In the genomic region with DNA sequence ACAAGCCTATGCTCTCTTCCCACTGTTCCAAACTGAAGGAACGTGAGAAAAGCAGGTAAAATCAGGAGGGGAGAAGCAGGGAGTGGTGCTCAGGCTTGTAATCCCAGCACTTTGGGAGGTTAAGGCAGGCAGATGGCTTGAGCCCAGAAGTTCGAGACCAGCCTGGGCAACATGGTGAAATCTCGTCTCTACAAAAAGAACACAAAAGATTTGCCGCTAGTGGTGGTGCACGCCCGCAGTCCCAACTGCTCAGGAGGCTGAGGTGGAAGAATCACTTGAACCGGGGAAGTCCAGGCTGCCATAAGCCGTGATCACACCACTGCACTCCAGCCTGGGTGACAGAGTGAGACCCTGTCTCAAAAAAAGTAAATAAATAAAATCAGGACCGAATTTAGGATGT, we compare ENCODE assay signal across 10 cellular contexts. TPM values are rescaled to one million over a fixed set of nuclear protein-coding genes. Genes with fewer than 3 reads are reported as not detected.
DNase-seq lines count a peak whose midpoint lies in the region; ATAC-seq, FAIRE-seq and TF ChIP-seq lines count a peak whose summit lies in the region.
"Had no signal": no experiment of that assay in that cellular context is flagged by ENCODE, and none has a peak within 500 bp of the region (broad histone marks: within the 10 kb centered on the region; RNA-seq: fewer than 3 reads in every experiment).

No MANE protein-coding gene starts in this region.

- TF ChIP-seq POLR2A in endothelial cell of umbilical vein (IDR thresholded peaks at IDR 0.05; ENCODE audit: low read depth, low read length), result no peak

- no TSS peak for BruUV-seq in endothelial cell of umbilical vein (replicated peaks; lab: Mats Ljungman, UMichigan)

- H3K9me3 ChIP-seq in H9 (ENCODE audit: control insufficient read depth, low read depth, low read length), result no peaks in the 10 kb centered on the region
- no peaks in the 10 kb centered on the region for H3K9me3 ChIP-seq in SK-N-MC (ENCODE audit: low read depth, low read length)
- no peaks in the 10 kb centered on the region for H3K9me3 ChIP-seq in endothelial cell of umbilical vein (replicated peaks; ENCODE audit: control insufficient read depth, insufficient read depth, low read length)
- H3K9me3 ChIP-seq in skeletal muscle satellite cell (replicated peaks; ENCODE audit: low read length), result no peaks in the 10 kb centered on the region

- H4K20me1 ChIP-seq in H9 (ENCODE audit: control insufficient read depth, insufficient read depth, insufficient read length), result no peaks in the 10 kb centered on the region
- no peaks in the 10 kb centered on the region for H4K20me1 ChIP-seq in endothelial cell of umbilical vein (replicated peaks; ENCODE audit: control insufficient read depth, extremely low read depth, insufficient read depth, low read length)

- H3K79me2 ChIP-seq in H9 (ENCODE audit: insufficient read depth, low read length) (no peaks in the 10 kb centered on the region), endothelial cell of umbilical vein (ENCODE audit: control insufficient read depth, insufficient read depth, low read length) (peaks cover 13% of the 10 kb centered on the region)

- DNase-seq in H9 (no peak), SK-N-MC (ENCODE audit: low read depth, low spot score) (no peak), endothelial cell of umbilical vein (ENCODE audit: low read depth, low spot score) (no peak), NCI-H1694 (lab: John Stamatoyannopoulos, UW) (no peak), middle frontal gyrus (ENCODE audit: extremely low spot score, low spot score) (no peak), H7 (no peak)
- DNase-seq: activated CD4-positive, alpha-beta T cell treated with anti-CD3 and anti-CD28 coated beads for 4 hours; NCI-H524 treated with DMSO at 0.1 percent for 48 hours had no signal

- no peak overlapping the region for H3K18ac ChIP-seq in H9 (ENCODE audit: insufficient read length, low read depth, low read length)

- H2AK5ac ChIP-seq in H9 (ENCODE audit: insufficient read length, low read length), result no peak overlapping the region

- no peaks in the 10 kb centered on the region for H3K9me1 ChIP-seq in endothelial cell of umbilical vein (replicated peaks; ENCODE audit: control insufficient read depth, extremely low read depth, insufficient read depth, low read length)

- no peak overlapping the region for H3K4me2 ChIP-seq in H9 (ENCODE audit: insufficient read depth, insufficient read length, low read length)
- peak overlapping the region; percentile 93 for H3K4me2 ChIP-seq in endothelial cell of umbilical vein (ENCODE audit: insufficient read depth, low read length)
- H3K4me2 ChIP-seq in skeletal muscle satellite cell (ENCODE audit: low read length), result peak overlapping the region; percentile 100

- dilution Hi-C loops in endothelial cell of umbilical vein (cut with MboI; ENCODE audit: extremely low pct_ligation_motif_present, low sequenced_read_pairs), result no loop called here

- H3K4me1 ChIP-seq in H9 (ENCODE audit: insufficient read depth, low read length) (no peaks in the 10 kb centered on the region), endothelial cell of umbilical vein (ENCODE audit: control insufficient read depth, extremely low read depth, insufficient read depth, low read length) (peaks cover 7% of the 10 kb centered on the region), skeletal muscle satellite cell (ENCODE audit: control insufficient read depth, insufficient read depth, low read length) (peaks cover 20% of the 10 kb centered on the region)

- CTCF ChIA-PET in endothelial cell of umbilical vein (lab: Charles Lee), result interaction anchor here (4.7 to 5.5 kb wide), 2 partner anchors 22 kb away, joined by 31 to 61 read pairs; a partner anchor contains a TSS

- no peak overlapping the region for H3K23ac ChIP-seq in H9 (ENCODE audit: insufficient read length, low read depth, low read length)

- no peak overlapping the region for H3K14ac ChIP-seq in H9 (ENCODE audit: insufficient read depth, low read length)

- POLR2A ChIA-PET in endothelial cell of umbilical vein (lab: Charles Lee), result interaction anchor here (2.2 kb wide), 1 partner anchor 15 kb away, joined by 6 read pairs; no protein-coding TSS in a partner anchor

- no CpG with 5 or more reads among the region's 9 CpGs for WGBS in H9 (ENCODE audit: extremely low coverage, insufficient read length, low lambda C conversion rate)

- no peak overlapping the region for H2AFZ ChIP-seq in H9 (ENCODE audit: low read length)
- peak overlapping the region; percentile 80 for H2AFZ ChIP-seq in endothelial cell of umbilical vein (ENCODE audit: low read depth, low read length)

- H3K79me1 ChIP-seq in H9 (ENCODE audit: insufficient read depth, low read depth, low read length, poor library complexity, severe bottlenecking), result no peaks in the 10 kb centered on the region

- FAIRE-seq in endothelial cell of umbilical vein (lab: Jason Lieb, UNC), result no peak

- H3K4me3 Mint-ChIP-seq in H9, result peak overlapping the region; percentile 76 to 87

- no peak overlapping the region for H2BK5ac ChIP-seq in H9 (ENCODE audit: insufficient read length, low read length)

- H3K27ac ChIP-seq in H9 (ENCODE audit: insufficient read length, low read depth, low read length) (no peak overlapping the region), SK-N-MC (no peak overlapping the region), endothelial cell of umbilical vein (ENCODE audit: insufficient read depth, low read depth, low read length) (no peak overlapping the region)

- no peak overlapping the region for H3K56ac ChIP-seq in H9 (ENCODE audit: insufficient read length, low read depth, low read length)

- ATAC-seq in GM18867 (IDR thresholded peaks at IDR 0.05; ENCODE audit: unreplicated experiment), result no peak

- H2BK12ac ChIP-seq in H9 (ENCODE audit: insufficient read length, low read depth, low read length), result no peak overlapping the region

- peaks cover 53% of the 10 kb centered on the region for H3K27me3 Mint-ChIP-seq in H9 (ENCODE audit: low read depth)

- peak overlapping the region; percentile 98 for H3K4me3 ChIP-seq in SK-N-MC
- no peak overlapping the region for H3K4me3 ChIP-seq in endothelial cell of umbilical vein (replicated peaks in 1 of 3; ENCODE audit: insufficient read depth in 1 of 3, low read depth in 1 of 3, low read length in 3 of 3)
- H3K4me3 ChIP-seq in skeletal muscle satellite cell (ENCODE audit: low read length), result no peak overlapping the region
- H3K4me3 ChIP-seq in H7 (ENCODE audit: insufficient read depth, low read depth, low read length), result no peak overlapping the region

- peaks cover 7 to 14% (median 11%) of the 10 kb centered on the region in 3 experiments; a peak in 6 of 7 replicates for H3K36me3 Mint-ChIP-seq in H9 (ENCODE audit: insufficient read depth in 1 of 3, low read depth in 3 of 3)

- no peak overlapping the region for H4K8ac ChIP-seq in H9 (replicated peaks; ENCODE audit: insufficient read length, low read depth, low read length)

- intact Hi-C loops in endothelial cell of umbilical vein (cut with micrococcal nuclease), result loop anchor here (2.0 kb wide), 1 partner anchor 55 kb away; no protein-coding TSS in a partner anchor

- no peak overlapping the region for H4K5ac ChIP-seq in H9 (ENCODE audit: insufficient read length, low read depth, low read length)

- no peak overlapping the region for H3T11ph ChIP-seq in H9 (ENCODE audit: low read length)

- H3K27ac Mint-ChIP-seq in H9, result no peak overlapping the region

- H3K23me2 ChIP-seq in H9 (ENCODE audit: insufficient read length, low read depth, low read length, poor library complexity, severe bottlenecking), result peaks cover 8% of the 10 kb centered on the region

- H3K9ac ChIP-seq in H9 (ENCODE audit: extremely low read depth, insufficient read length, low read length) (no peak overlapping the region), SK-N-MC (ENCODE audit: insufficient read length) (no peak overlapping the region), endothelial cell of umbilical vein (replicated peaks; ENCODE audit: extremely low read depth, insufficient read depth, low read length) (no peak overlapping the region), skeletal muscle satellite cell (ENCODE audit: low read depth, low read length) (peak overlapping the region; percentile 99)

- H2BK20ac ChIP-seq in H9 (ENCODE audit: low read depth, low read length, poor library complexity, severe bottlenecking), result no peak overlapping the region

- H3K36me3 ChIP-seq in SK-N-MC (ENCODE audit: insufficient read depth, low read length) (peaks cover 16% of the 10 kb centered on the region), endothelial cell of umbilical vein (ENCODE audit: control insufficient read depth in 2 of 2, extremely low read depth in 1 of 2, insufficient read depth in 2 of 2, low read length in 2 of 2) (peaks cover 0 to under 1% of the 10 kb centered on the region in 2 experiments), skeletal muscle satellite cell (ENCODE audit: insufficient read depth, low read length) (peaks cover 19% of the 10 kb centered on the region), H7 (replicated peaks; ENCODE audit: control insufficient read depth, insufficient read depth, low read length) (no peaks in the 10 kb centered on the region; the same call in 1 of the 2 replicates)

- TF ChIP-seq CTCF in H9 (conservative IDR thresholded peaks at IDR 0.05) (no peak), endothelial cell of umbilical vein (IDR thresholded peaks at IDR 0.05; ENCODE audit: extremely low read depth in 1 of 2, insufficient read depth in 1 of 2, low read depth in 1 of 2, low read length in 2 of 2) (no peak)

- H3K27me3 ChIP-seq in H9 (ENCODE audit: insufficient read depth, low read length), result peaks cover 2% of the 10 kb centered on the region; the same call in 1 of the 2 replicates
- no peaks in the 10 kb centered on the region for H3K27me3 ChIP-seq in endothelial cell of umbilical vein (ENCODE audit: control insufficient read depth in 2 of 2, insufficient read depth in 2 of 2, low read length in 2 of 2)
- H3K27me3 ChIP-seq in skeletal muscle satellite cell (ENCODE audit: control insufficient read depth, insufficient read depth, low read length), result no peaks in the 10 kb centered on the region
- H3K27me3 ChIP-seq in H7 (ENCODE audit: control insufficient read depth, insufficient read depth, low read length), result peaks cover 10% of the 10 kb centered on the region

- H2BK120ac ChIP-seq in H9 (ENCODE audit: low read depth, low read length, poor library complexity, severe bottlenecking), result no peak overlapping the region

- H3K9me3 Mint-ChIP-seq in H9, result no peaks in the 10 kb centered on the region; a peak in 3 of 5 replicates

- no peak overlapping the region for H2BK15ac ChIP-seq in H9 (ENCODE audit: low read depth, low read length)

- H4K91ac ChIP-seq in H9 (ENCODE audit: insufficient read length, low read depth, low read length), result no peak overlapping the region

- H3K4me1 Mint-ChIP-seq in H9, result peaks cover 21 to 27% of the 10 kb centered on the region in 2 experiments

- H3K4ac ChIP-seq in H9 (ENCODE audit: low read depth, low read length), result no peak overlapping the region

RNA-seq across cellular contexts. Expression of a gene that starts 1.3 kb away (rescaled TPM):
- total RNA-seq in H9 (2021), result 755 and 770 TPM in 2 replicates
- total RNA-seq in endothelial cell of umbilical vein, result 4,007 and 4,015 TPM in 2 replicates
- 2,259 and 2,774 TPM in 2 replicates for polyA plus RNA-seq in endothelial cell of umbilical vein
- polyA plus RNA-seq in endothelial cell of umbilical vein (2011; cell fraction: cytosol; rRNA removed), result 4,510 and 5,534 TPM in 2 replicates
- polyA plus RNA-seq in endothelial cell of umbilical vein (2011; cell fraction: nucleus; rRNA removed), result 1,715 and 2,260 TPM in 2 replicates
- polyA plus RNA-seq in endothelial cell of umbilical vein (2012), result 7,506 and 8,473 TPM in 2 replicates
- polyA minus RNA-seq in endothelial cell of umbilical vein, result 359 and 375 TPM in 2 replicates
- 486 TPM for polyA minus RNA-seq in endothelial cell of umbilical vein (2011; cell fraction: cytosol; rRNA and poly(A)+ RNA removed)
- 61.1 and 90.1 TPM in 2 replicates for polyA minus RNA-seq in endothelial cell of umbilical vein (2011; cell fraction: nucleus; rRNA and poly(A)+ RNA removed)
- total RNA-seq in skeletal muscle satellite cell (2012; rRNA removed), result 4,947 and 6,455 TPM in 2 replicates
- 1,705 and 2,421 TPM in 2 replicates for total RNA-seq in H7 (2014; rRNA removed; shearing (Covaris generic))

RNA-seq across cellular contexts. Expression of a gene that starts 23.3 kb away (rescaled TPM):
- total RNA-seq in H9 (2021) (1.4 and 1.7 TPM in 2 replicates), endothelial cell of umbilical vein (0.99 and 1.8 TPM in 2 replicates)
- polyA plus RNA-seq in endothelial cell of umbilical vein, result 0.45 and 1.0 TPM in 2 replicates
- 1.6 and 2.5 TPM in 2 replicates for polyA plus RNA-seq in endothelial cell of umbilical vein (2011; cell fraction: cytosol; rRNA removed)
- 1.1 and 1.3 TPM in 2 replicates for polyA plus RNA-seq in endothelial cell of umbilical vein (2011; cell fraction: nucleus; rRNA removed)
- 1.2 and 1.4 TPM in 2 replicates for polyA plus RNA-seq in endothelial cell of umbilical vein (2012)
- polyA minus RNA-seq in endothelial cell of umbilical vein, result 3.0 TPM in 1 of 2 replicates, not detected in the other
- polyA minus RNA-seq in endothelial cell of umbilical vein (2011; cell fraction: cytosol; rRNA and poly(A)+ RNA removed), result 64.7 TPM
- 0.34 and 6.1 TPM in 2 replicates for polyA minus RNA-seq in endothelial cell of umbilical vein (2011; cell fraction: nucleus; rRNA and poly(A)+ RNA removed)
- 18.8 and 22.9 TPM in 2 replicates for total RNA-seq in skeletal muscle satellite cell (2012; rRNA removed)
- total RNA-seq in H7 (2014; rRNA removed; shearing (Covaris generic)), result 4.2 and 7.6 TPM in 2 replicates
